ENCODE assay signal across 10 cellular contexts in genomic region chr17:68375566-68375965, GRCh38.
"Had no signal": no experiment of that assay in that cellular context is flagged by ENCODE, and none has a peak within 500 bp of the region (broad histone marks: within the 10 kb centered on the region; RNA-seq: fewer than 3 reads in every experiment).

No MANE protein-coding gene starts in this region.

- H3K4me3 Mint-ChIP-seq: GM23338, H9 had no signal

- H3K9me3 ChIP-seq: HAP-1 had no signal

- H3K27ac Mint-ChIP-seq: GM23338 had no signal

- FAIRE-seq: H1, H54 had no signal

- H3K9ac ChIP-seq: GM23248 had no signal

- H3K4me1 ChIP-seq: HAP-1 had no signal

- H2AFZ ChIP-seq: GM23248, GM23338 had no signal

- H3K4me2 ChIP-seq: GM23338 had no signal

- H3K36me3 ChIP-seq: HAP-1 had no signal

- H3K9me3 Mint-ChIP-seq: GM23338, H9 had no signal

- H3K27ac ChIP-seq: GM23248 had no signal

- ATAC-seq: GM23338, HCT116 had no signal

- H3K4me3 ChIP-seq: GM23248, GM23338, HAP-1 had no signal

- DNase-seq: GM23248, GOT3, H7, H9, HCEC 1CT had no signal
